8 cellular contexts compared by ENCODE assay signal in genomic region chr1:21342961-21343838, GRCh38. TPM values are rescaled to one million over a fixed set of nuclear protein-coding genes. Genes with fewer than 3 reads are reported as not detected.
DNase-seq lines count a peak whose midpoint lies in the region; ATAC-seq, FAIRE-seq and TF ChIP-seq lines count a peak whose summit lies in the region.

No MANE protein-coding gene starts in this region.

- peaks cover 56% of the 10 kb centered on the region for H3K4me1 Mint-ChIP-seq in activated T-cell treated with anti-CD3 and anti-CD28 coated beads, Interleukin-2, amount 50 U/mL, for 24 hours (ENCODE audit: low read depth)
- peaks cover 31% of the 10 kb centered on the region for H3K4me1 Mint-ChIP-seq in activated T-helper 17 cell treated with anti-CD3 and anti-CD28 coated beads, Interleukin-2, amount 50 U/mL, for 72 hours

- DNase-seq in activated T-cell treated with anti-CD3 and anti-CD28 coated beads, Interleukin-2, amount 50 U/mL, for 24 hours = no peak
- DNase-seq in activated T-cell treated with anti-CD3 and anti-CD28 coated beads, Interleukin-2, amount 50 U/mL, for 1 hour = no peak
- DNase-seq in thyroid gland = no peak
- no peak for DNase-seq in frontal cortex (ENCODE audit: low spot score in 2 of 2)
- no peak for DNase-seq in HuH-7.5 (ENCODE audit: low spot score)

- H3K36me3 Mint-ChIP-seq in activated T-cell treated with anti-CD3 and anti-CD28 coated beads, Interleukin-2, amount 50 U/mL, for 24 hours (ENCODE audit: low read depth) = peaks cover 66% of the 10 kb centered on the region
- H3K36me3 Mint-ChIP-seq in activated T-helper 17 cell treated with anti-CD3 and anti-CD28 coated beads, Interleukin-2, amount 50 U/mL, for 72 hours (ENCODE audit: low read depth) = peaks cover 67% of the 10 kb centered on the region

- H3K36me3 ChIP-seq in liver (ENCODE audit: control insufficient read depth in 4 of 4, insufficient read depth in 3 of 4, low read depth in 1 of 4, low read length in 3 of 4) = no peaks in the 10 kb centered on the region
- no peaks in the 10 kb centered on the region for H3K36me3 ChIP-seq in thyroid gland

- FAIRE-seq in frontal cortex (lab: Jason Lieb, UNC) = no peak

- no peak for TF ChIP-seq CTCF in liver (IDR thresholded peaks at IDR 0.05; ENCODE audit: low read depth, low read length, missing input control)
- no peak for TF ChIP-seq CTCF in thyroid gland (IDR thresholded peaks at IDR 0.05)

- H3K9ac ChIP-seq in liver (ENCODE audit: low read depth in 1 of 2, low read length in 2 of 2) = peak overlapping the region; percentile 72 to 84

- H3K4me3 ChIP-seq in liver (ENCODE audit: low read depth in 1 of 3, low read length in 3 of 3) = peak overlapping the region in 2 of 3 donors; percentile 4 to 22
- peak overlapping the region in 1 of 3 donors; percentile 12 for H3K4me3 ChIP-seq in thyroid gland (replicated peaks in 1 of 3)

- H3K9me3 ChIP-seq in liver (ENCODE audit: control insufficient read depth in 4 of 4, low read length in 3 of 4) = no peaks in the 10 kb centered on the region
- no peaks in the 10 kb centered on the region for H3K9me3 ChIP-seq in thyroid gland

- peak overlapping the region; percentile 95 for H3K4me3 Mint-ChIP-seq in activated T-cell treated with anti-CD3 and anti-CD28 coated beads, Interleukin-2, amount 50 U/mL, for 24 hours
- no peak overlapping the region for H3K4me3 Mint-ChIP-seq in activated T-helper 17 cell treated with anti-CD3 and anti-CD28 coated beads, Interleukin-2, amount 50 U/mL, for 72 hours

- ATAC-seq in activated T-helper 17 cell treated with anti-CD3 and anti-CD28 coated beads, Interleukin-2, amount 50 U/mL, for 72 hours (replicated peaks) = peak; percentile 63
- ATAC-seq in HG03457 (IDR thresholded peaks at IDR 0.05; ENCODE audit: unreplicated experiment) = no peak

- H3K27me3 Mint-ChIP-seq in activated T-cell treated with anti-CD3 and anti-CD28 coated beads, Interleukin-2, amount 50 U/mL, for 24 hours = no peaks in the 10 kb centered on the region
- no peaks in the 10 kb centered on the region for H3K27me3 Mint-ChIP-seq in activated T-helper 17 cell treated with anti-CD3 and anti-CD28 coated beads, Interleukin-2, amount 50 U/mL, for 72 hours

- H3K27ac ChIP-seq in liver (ENCODE audit: low read depth in 1 of 2, low read length in 2 of 2) (peak overlapping the region; percentile 82 to 87), thyroid gland (peak overlapping the region; percentile 91 to 95 (median 94))

- TF ChIP-seq RAD21 in liver (IDR thresholded peaks at IDR 0.05) = no peak

- intact Hi-C loops in thyroid gland (cut with DNase I) = no loop called here

- WGBS in liver = 24% methylated on average over 10 of the region's 10 CpGs
- WGBS in thyroid gland, 2 donors = 20 to 22% methylated on average over 10 of the region's 10 CpGs

- H3K27ac Mint-ChIP-seq in activated T-cell treated with anti-CD3 and anti-CD28 coated beads, Interleukin-2, amount 50 U/mL, for 24 hours = peak overlapping the region; percentile 92
- peak overlapping the region; percentile 96 for H3K27ac Mint-ChIP-seq in activated T-helper 17 cell treated with anti-CD3 and anti-CD28 coated beads, Interleukin-2, amount 50 U/mL, for 72 hours

- H3K9me3 Mint-ChIP-seq in activated T-cell treated with anti-CD3 and anti-CD28 coated beads, Interleukin-2, amount 50 U/mL, for 24 hours = no peaks in the 10 kb centered on the region
- no peaks in the 10 kb centered on the region for H3K9me3 Mint-ChIP-seq in activated T-helper 17 cell treated with anti-CD3 and anti-CD28 coated beads, Interleukin-2, amount 50 U/mL, for 72 hours

- H3K4me1 ChIP-seq in liver (ENCODE audit: control insufficient read depth in 4 of 4, insufficient read depth in 4 of 4, low read length in 3 of 4) = peaks cover 21 to 83% (median 63%) of the 10 kb centered on the region in 4 donors
- peaks cover 59 to 63% of the 10 kb centered on the region in 2 donors for H3K4me1 ChIP-seq in thyroid gland

- no peak for TF ChIP-seq POLR2A in thyroid gland (IDR thresholded peaks at IDR 0.05)

- H3K27me3 ChIP-seq in liver (ENCODE audit: control insufficient read depth in 4 of 4, insufficient read depth in 4 of 4, low read length in 3 of 4) (no peaks in the 10 kb centered on the region), thyroid gland (no peaks in the 10 kb centered on the region)

TF ChIP-seq in liver, 16 proteins besides CTCF, POLR2A, EP300 and RAD21:
- TF ChIP-seq REST (IDR thresholded peaks at IDR 0.05) = peak; percentile 2
- TF ChIP-seq RXRA (IDR thresholded peaks at IDR 0.05) = no peak

RNA-seq across cellular contexts. Expression of gene ECE1, which starts 52.9 kb away (rescaled TPM):
- 100 to 1,000 TPM in 1 of 2 donors, 10 to 100 TPM in 1; 75.4 to 219 TPM for total RNA-seq in activated T-helper 17 cell treated with anti-CD3 and anti-CD28 coated beads, Interleukin-2, amount 50 U/mL, for 72 hours
- total RNA-seq in liver = 10 to 100 TPM; 38.9 to 40.2 TPM
- 10 to 100 TPM; 29.3 to 46.4 TPM for polyA plus RNA-seq in liver
- 100 to 1,000 TPM in 2 of 4 donors, 10 to 100 TPM in 2; 74.5 to 146 (median 97.2) TPM for total RNA-seq in thyroid gland
- total RNA-seq in frontal cortex = 8.2 TPM
